In the genomic region with DNA sequence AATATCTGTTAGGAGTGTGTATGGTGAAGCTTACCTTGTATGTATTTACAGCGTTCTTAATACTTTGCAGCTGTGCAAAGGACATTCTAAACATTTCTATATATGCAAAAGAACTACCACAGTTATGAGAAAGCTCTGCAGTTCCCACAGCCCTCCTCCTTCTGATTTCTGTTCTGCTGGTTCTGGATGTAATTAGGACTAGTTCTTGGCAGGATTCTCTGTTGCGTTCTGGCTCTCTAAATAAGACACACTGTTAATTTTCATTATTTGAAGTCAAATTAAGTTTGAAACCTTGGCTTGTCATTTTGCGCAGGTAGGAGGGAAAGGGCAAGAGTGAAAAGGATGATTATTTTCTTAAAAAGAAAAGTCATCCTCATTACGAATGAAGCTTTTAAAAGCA, we compare ENCODE assay signal across 20 cellular contexts.
"Had no signal": no experiment of that assay in that cellular context is flagged by ENCODE, and none has a peak within 500 bp of the region (broad histone marks: within the 10 kb centered on the region; RNA-seq: fewer than 3 reads in every experiment).

No MANE protein-coding gene starts in this region.

- H3K4me3 ChIP-seq: Peyer's patch, SJCRH30 had no signal

- H3K27me3 ChIP-seq: Peyer's patch, SJCRH30 had no signal

- ATAC-seq: activated CD8-positive, alpha-beta memory T cell treated with anti-CD3 and anti-CD28 coated beads, Interleukin-2, amount 10 ng/mL, durations not matched to agents 7 days and 5 days; activated naive CD4-positive, alpha-beta T cell treated with anti-CD3 and anti-CD28 coated beads, Interleukin-2, amount 50 U/mL, for 72 hours; activated naive CD8-positive, alpha-beta T cell treated with anti-CD3 and anti-CD28 coated beads, Interleukin-2, amount 50 U/mL, for 24 hours; WTC11 had no signal

- DNase-seq: activated CD4-positive, alpha-beta T cell treated with anti-CD3 and anti-CD28 coated beads for 1 hour; activated CD4-positive, alpha-beta T cell treated with anti-CD3 and anti-CD28 coated beads, Interleukin-2, amount 50 U/mL, for 48 hours; activated CD8-positive, alpha-beta memory T cell treated with anti-CD3 and anti-CD28 coated beads, Interleukin-2, amount 10 ng/mL, durations not matched to agents 7 days and 5 days; activated effector memory CD4-positive, alpha-beta T cell treated with anti-CD3 and anti-CD28 coated beads, Interleukin-2, amount 50 U/mL, for 16 hours; activated naive CD4-positive, alpha-beta T cell treated with Interleukin-2 at 50 U/mL for 16 hours; activated naive CD8-positive, alpha-beta T cell treated with anti-CD3 and anti-CD28 coated beads, Interleukin-2, amount 50 U/mL, for 24 hours; activated T-cell treated with anti-CD3 and anti-CD28 coated beads, Interleukin-2, amount 50 U/mL, for 24 hours; KG1; NCI-H1048; NCI-H146; NCI-H187 treated with DMSO at 0.1 percent for 48 hours; NCI-H2171; NCI-H2227 treated with DMSO at 0.1 percent for 48 hours; NCI-H526; NCI-H82; Peyer's patch; Right ventricle myocardium superior; SJCRH30 had no signal

- H3K4me1 ChIP-seq: SJCRH30 had no signal

- H3K9me3 ChIP-seq: Peyer's patch, SJCRH30 had no signal

- H3K27ac ChIP-seq: Peyer's patch, SJCRH30 had no signal
